8 cellular contexts compared by ENCODE assay signal in the genomic region with DNA sequence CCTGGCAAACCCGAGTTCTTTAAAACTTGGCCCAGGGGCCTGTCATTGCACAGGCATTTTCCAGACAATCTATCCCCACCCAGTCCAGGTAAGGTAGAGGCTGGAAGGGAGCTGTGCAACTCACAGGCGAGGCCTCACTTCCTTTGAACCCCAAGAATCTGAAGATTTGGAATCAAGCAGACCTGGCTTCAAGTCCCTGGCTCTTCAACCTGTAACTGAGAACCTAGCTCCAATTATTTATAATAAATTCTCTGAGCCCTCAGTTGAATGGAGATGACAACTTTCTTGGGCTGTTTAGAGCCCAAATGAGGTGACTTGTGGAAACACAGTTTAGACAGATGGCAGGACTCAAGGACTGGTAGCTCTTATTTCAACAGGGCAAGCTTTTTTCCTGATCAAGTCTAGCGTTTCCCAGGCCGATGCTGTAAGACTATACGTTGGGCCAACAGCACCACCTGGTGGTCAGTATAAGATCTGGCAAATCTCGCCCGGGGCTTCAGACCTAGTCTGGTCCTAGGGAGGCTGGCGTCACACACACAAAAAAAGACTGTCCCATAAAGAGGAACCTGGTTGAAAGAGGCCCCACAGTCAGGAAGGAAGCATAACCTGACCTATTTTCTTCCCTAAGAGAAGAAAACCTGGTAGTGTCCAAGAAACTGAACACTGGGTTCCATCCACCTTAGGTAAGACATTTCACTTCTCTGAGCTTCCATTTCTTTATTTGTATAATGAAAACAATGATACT.
DNase-seq lines count a peak whose midpoint lies in the region; ATAC-seq, FAIRE-seq and TF ChIP-seq lines count a peak whose summit lies in the region.

No MANE protein-coding gene starts in this region.

- H3K27me3 Mint-ChIP-seq in H9 (ENCODE audit: low read depth): no peaks in the 10 kb centered on the region; the same call in 1 of the 2 replicates

- no peak overlapping the region for H2AK5ac ChIP-seq in H9 (ENCODE audit: insufficient read length, low read length)

- H2BK20ac ChIP-seq in H9 (ENCODE audit: low read depth, low read length, poor library complexity, severe bottlenecking): no peak overlapping the region

- intact Hi-C loops in thyroid gland (cut with DNase I): no loop called here

- no peak overlapping the region for H2BK5ac ChIP-seq in H9 (ENCODE audit: insufficient read length, low read length)

- no peak overlapping the region for H3K56ac ChIP-seq in H9 (ENCODE audit: insufficient read length, low read depth, low read length)

- H3K4ac ChIP-seq in H9 (ENCODE audit: low read depth, low read length): no peak overlapping the region

- no peak overlapping the region for H3K4me3 ChIP-seq in RWPE2 (ENCODE audit: severe bottlenecking)
- H3K4me3 ChIP-seq in foreskin fibroblast (ENCODE audit: low read depth in 1 of 2, low read length in 2 of 2): no peak overlapping the region
- no peak overlapping the region for H3K4me3 ChIP-seq in thyroid gland (replicated peaks in 1 of 3)

- 0 out of 2 replicates have a peak, but pooled peaks cover 4% of the 10 kb centered on the region for H3K4me1 ChIP-seq in H9 (ENCODE audit: insufficient read depth, low read length)
- H3K4me1 ChIP-seq in RWPE2 (ENCODE audit: insufficient read depth, poor library complexity, severe bottlenecking): peaks cover 9% of the 10 kb centered on the region
- H3K4me1 ChIP-seq in thyroid gland: no peaks in the 10 kb centered on the region

- H4K20me1 ChIP-seq in H9 (ENCODE audit: control insufficient read depth, insufficient read depth, insufficient read length): no peaks in the 10 kb centered on the region

- H2BK12ac ChIP-seq in H9 (ENCODE audit: insufficient read length, low read depth, low read length): no peak overlapping the region

- H3K18ac ChIP-seq in H9 (ENCODE audit: insufficient read length, low read depth, low read length): no peak overlapping the region

- no peaks in the 10 kb centered on the region for H3K23me2 ChIP-seq in H9 (ENCODE audit: insufficient read length, low read depth, low read length, poor library complexity, severe bottlenecking)

- H4K8ac ChIP-seq in H9 (replicated peaks; ENCODE audit: insufficient read length, low read depth, low read length): no peak overlapping the region

- H2BK15ac ChIP-seq in H9 (ENCODE audit: low read depth, low read length): no peak overlapping the region

- H3K27me3 ChIP-seq in H9 (ENCODE audit: insufficient read depth, low read length): no peaks in the 10 kb centered on the region
- no peaks in the 10 kb centered on the region for H3K27me3 ChIP-seq in RWPE2 (ENCODE audit: insufficient read depth, poor library complexity, severe bottlenecking)
- H3K27me3 ChIP-seq in thyroid gland: no peaks in the 10 kb centered on the region

- H3K14ac ChIP-seq in H9 (ENCODE audit: insufficient read depth, low read length): no peak overlapping the region

- H3K27ac Mint-ChIP-seq in H9: no peak overlapping the region

- no peak overlapping the region for H2BK120ac ChIP-seq in H9 (ENCODE audit: low read depth, low read length, poor library complexity, severe bottlenecking)

- no peaks in the 10 kb centered on the region for H3K36me3 ChIP-seq in RWPE2 (ENCODE audit: low read depth)
- no peaks in the 10 kb centered on the region for H3K36me3 ChIP-seq in thyroid gland

- H3K9ac ChIP-seq in H9 (ENCODE audit: extremely low read depth, insufficient read length, low read length): no peak overlapping the region

- TF ChIP-seq CTCF in H9 (conservative IDR thresholded peaks at IDR 0.05): peak; percentile 88
- TF ChIP-seq CTCF in RWPE2 (IDR thresholded peaks at IDR 0.05; ENCODE audit: poor library complexity, severe bottlenecking): peak; percentile 81
- TF ChIP-seq CTCF in foreskin fibroblast (IDR thresholded peaks at IDR 0.05; ENCODE audit: low read depth, low read length): peak; percentile 67
- peak in 2 of 3 donors; percentile 30 to 39 for TF ChIP-seq CTCF in omental fat pad (IDR thresholded peaks at IDR 0.05)
- peak; percentile 58 to 79 (median 76) for TF ChIP-seq CTCF in thyroid gland (IDR thresholded peaks at IDR 0.05)

- no peak overlapping the region for H3K4me2 ChIP-seq in H9 (ENCODE audit: insufficient read depth, insufficient read length, low read length)

- no peaks in the 10 kb centered on the region for H3K9me3 ChIP-seq in H9 (ENCODE audit: control insufficient read depth, low read depth, low read length)
- H3K9me3 ChIP-seq in RWPE2 (ENCODE audit: severe bottlenecking): no peaks in the 10 kb centered on the region
- H3K9me3 ChIP-seq in thyroid gland: no peaks in the 10 kb centered on the region

- peak; percentile 77 for FAIRE-seq in G401.6 (lab: Jason Lieb, UNC)

- H3T11ph ChIP-seq in H9 (ENCODE audit: low read length): no peak overlapping the region

- H3K9me3 Mint-ChIP-seq in H9: no peaks in the 10 kb centered on the region; a peak in 1 of 5 replicates

- no peak overlapping the region for H4K91ac ChIP-seq in H9 (ENCODE audit: insufficient read length, low read depth, low read length)

- ATAC-seq in RWPE2 (ENCODE audit: low read depth) (peak; percentile 93), omental fat pad (ENCODE audit: low FRiP score) (peak; percentile 73)

- H3K4me3 Mint-ChIP-seq in H9: no peak overlapping the region

- H3K79me2 ChIP-seq in H9 (ENCODE audit: insufficient read depth, low read length): no peaks in the 10 kb centered on the region

- no peaks in the 10 kb centered on the region for H3K36me3 Mint-ChIP-seq in H9 (ENCODE audit: insufficient read depth in 1 of 3, low read depth in 3 of 3)

- TF ChIP-seq POLR2A in thyroid gland (IDR thresholded peaks at IDR 0.05): no peak

- peak; percentile 89 for DNase-seq in H9
- DNase-seq in M059J (ENCODE audit: low read depth): peak; percentile 77
- peak; percentile 75 for DNase-seq in RWPE2 (ENCODE audit: low spot score)
- peak; percentile 40 to 43 for DNase-seq in activated T-helper 1 cell treated with anti-CD3 and anti-CD28 coated beads, Interleukin-2, amount 50 U/mL, for 16 hours (ENCODE audit: low read depth in 1 of 2, low spot score in 1 of 2)
- peak; percentile 71 to 92 for DNase-seq in foreskin fibroblast
- peak; percentile 71 for DNase-seq in omental fat pad (ENCODE audit: low spot score)
- DNase-seq in thyroid gland: peak; percentile 78 to 85

- H3K4me1 Mint-ChIP-seq in H9: peaks cover 8 to 11% of the 10 kb centered on the region in 2 experiments

- no peak overlapping the region for H2AFZ ChIP-seq in H9 (ENCODE audit: low read length)

- no peak overlapping the region for H3K23ac ChIP-seq in H9 (ENCODE audit: insufficient read length, low read depth, low read length)

- no peaks in the 10 kb centered on the region for H3K79me1 ChIP-seq in H9 (ENCODE audit: insufficient read depth, low read depth, low read length, poor library complexity, severe bottlenecking)

- WGBS in H9 (ENCODE audit: extremely low coverage, insufficient read length, low lambda C conversion rate): no CpG with 5 or more reads among the region's 8 CpGs
- WGBS in thyroid gland, 2 donors: 19 to 21% methylated on average over 8 of the region's 8 CpGs

- H3K27ac ChIP-seq in H9 (ENCODE audit: insufficient read length, low read depth, low read length) (no peak overlapping the region), RWPE2 (ENCODE audit: poor library complexity, severe bottlenecking) (no peak overlapping the region), thyroid gland (no peak overlapping the region)

- H4K5ac ChIP-seq in H9 (ENCODE audit: insufficient read length, low read depth, low read length): no peak overlapping the region

Comparison
In these comparisons a context has a peak if more than half of its experiments do, and no peak if none do; other contexts are left out.
1. CTCF ChIP-seq: peak in every context shown above with its lines; median percentile 88 in H9; 81 in RWPE2; 76 in thyroid gland; 67 in foreskin fibroblast; 34 in omental fat pad.